ENCODE assay signal across 36 cellular contexts in the genomic region with DNA sequence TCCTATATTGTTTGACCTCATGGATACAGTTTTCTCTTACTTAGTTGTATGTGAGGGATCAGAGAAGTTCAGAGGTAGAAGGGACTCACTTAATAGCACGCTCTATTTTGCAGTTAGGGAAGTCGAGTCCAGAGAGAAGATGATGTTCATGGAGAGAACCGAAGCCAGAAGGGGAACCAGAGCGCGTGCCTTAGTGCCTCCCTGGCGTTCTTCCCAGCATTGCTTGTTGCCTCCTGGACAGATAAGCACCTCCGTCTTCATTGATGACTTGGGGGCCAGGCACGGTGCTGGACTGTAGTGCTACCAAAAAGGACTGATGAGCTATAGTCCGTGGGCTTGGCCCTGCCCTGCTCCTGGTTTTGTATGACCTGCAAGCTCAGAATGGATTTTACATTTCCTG.
"Had no signal": no experiment of that assay in that cellular context is flagged by ENCODE, and none has a peak within 500 bp of the region (broad histone marks: within the 10 kb centered on the region; RNA-seq: fewer than 3 reads in every experiment).

No MANE protein-coding gene starts in this region.

- H3K27ac Mint-ChIP-seq: activated CD4-positive, alpha-beta memory T cell treated with anti-CD3 and anti-CD28 coated beads, Interleukin-2, amount 10 ng/mL, durations not matched to agents 7 days and 5 days; activated CD4-positive, alpha-beta T cell treated with anti-CD3 and anti-CD28 coated beads for 36 hours; activated CD8-positive, alpha-beta memory T cell treated with anti-CD3 and anti-CD28 coated beads, Interleukin-2, amount 10 ng/mL, durations not matched to agents 7 days and 5 days; activated T-cell treated with anti-CD3 and anti-CD28 coated beads, Interleukin-2, amount 50 U/mL, for 72 hours; activated T-helper 17 cell treated with anti-CD3 and anti-CD28 coated beads, Interleukin-2, amount 50 U/mL, for 72 hours had no signal

- H3K4me1 Mint-ChIP-seq: activated CD4-positive, alpha-beta memory T cell treated with anti-CD3 and anti-CD28 coated beads, Interleukin-2, amount 10 ng/mL, durations not matched to agents 7 days and 5 days; activated CD4-positive, alpha-beta T cell treated with anti-CD3 and anti-CD28 coated beads for 36 hours; activated CD8-positive, alpha-beta memory T cell treated with anti-CD3 and anti-CD28 coated beads, Interleukin-2, amount 10 ng/mL, durations not matched to agents 7 days and 5 days; activated T-helper 17 cell treated with anti-CD3 and anti-CD28 coated beads, Interleukin-2, amount 50 U/mL, for 72 hours had no signal

- H3K36me3 ChIP-seq: breast epithelium, MG63 had no signal

- H3K4me3 Mint-ChIP-seq: activated CD4-positive, alpha-beta memory T cell treated with anti-CD3 and anti-CD28 coated beads, Interleukin-2, amount 10 ng/mL, durations not matched to agents 7 days and 5 days; activated CD4-positive, alpha-beta T cell treated with anti-CD3 and anti-CD28 coated beads for 36 hours; activated CD8-positive, alpha-beta memory T cell treated with anti-CD3 and anti-CD28 coated beads, Interleukin-2, amount 10 ng/mL, durations not matched to agents 7 days and 5 days; activated naive CD8-positive, alpha-beta T cell treated with anti-CD3 and anti-CD28 coated beads for 36 hours; activated T-cell treated with anti-CD3 and anti-CD28 coated beads, Interleukin-2, amount 50 U/mL, for 72 hours; activated T-helper 17 cell treated with anti-CD3 and anti-CD28 coated beads, Interleukin-2, amount 50 U/mL, for 72 hours had no signal

- H3K4me2 ChIP-seq: PC-9 had no signal

- H2AFZ ChIP-seq: PC-9 had no signal

- H3K9me3 Mint-ChIP-seq: activated CD4-positive, alpha-beta memory T cell treated with anti-CD3 and anti-CD28 coated beads, Interleukin-2, amount 10 ng/mL, durations not matched to agents 7 days and 5 days; activated T-cell treated with anti-CD3 and anti-CD28 coated beads, Interleukin-2, amount 50 U/mL, for 72 hours; activated T-helper 17 cell treated with anti-CD3 and anti-CD28 coated beads, Interleukin-2, amount 50 U/mL, for 72 hours had no signal

- ATAC-seq: activated CD4-positive, alpha-beta T cell treated with anti-CD3 and anti-CD28 coated beads for 36 hours; activated CD4-positive, CD25-positive, alpha-beta regulatory T cell treated with anti-CD3 and anti-CD28 coated beads, Interleukin-2, amount 50 U/mL, for 24 hours; activated CD8-positive, alpha-beta memory T cell treated with anti-CD3 and anti-CD28 coated beads, Interleukin-2, amount 10 ng/mL, durations not matched to agents 7 days and 5 days; activated T-cell treated with anti-CD3 and anti-CD28 coated beads, Interleukin-2, amount 50 U/mL, for 72 hours; activated T-helper 17 cell treated with anti-CD3 and anti-CD28 coated beads, Interleukin-2, amount 50 U/mL, for 72 hours; body of pancreas; Right ventricle myocardium inferior; SK-N-SH treated with all-trans-retinoic acid at 6 μM for 48 hours had no signal

- H3K27me3 ChIP-seq: ascending aorta, body of pancreas, breast epithelium, MG63 had no signal

- H3K9me3 ChIP-seq: ascending aorta, body of pancreas, breast epithelium, MG63 had no signal

- H3K27me3 Mint-ChIP-seq: activated CD4-positive, alpha-beta memory T cell treated with anti-CD3 and anti-CD28 coated beads, Interleukin-2, amount 10 ng/mL, durations not matched to agents 7 days and 5 days; activated CD4-positive, alpha-beta T cell treated with anti-CD3 and anti-CD28 coated beads for 36 hours; activated CD8-positive, alpha-beta memory T cell treated with anti-CD3 and anti-CD28 coated beads, Interleukin-2, amount 10 ng/mL, durations not matched to agents 7 days and 5 days; activated naive CD8-positive, alpha-beta T cell treated with anti-CD3 and anti-CD28 coated beads for 36 hours; activated T-helper 17 cell treated with anti-CD3 and anti-CD28 coated beads, Interleukin-2, amount 50 U/mL, for 72 hours had no signal

- H3K4me3 ChIP-seq: ascending aorta, body of pancreas, breast epithelium, MG63, PC-9 had no signal

- FAIRE-seq: RCC 7860, TTC549 had no signal

- H3K27ac ChIP-seq: ascending aorta, body of pancreas, breast epithelium, PC-9, RWPE1 had no signal

- DNase-seq: activated CD4-positive, alpha-beta memory T cell treated with anti-CD3 and anti-CD28 coated beads, Interleukin-2, amount 10 ng/mL, durations not matched to agents 7 days and 5 days; activated CD4-positive, alpha-beta T cell treated with anti-CD3 and anti-CD28 coated beads for 36 hours; activated CD4-positive, alpha-beta T cell treated with anti-CD3 and anti-CD28 coated beads, Interleukin-2, amount 50 U/mL, for 1 hour; activated CD8-positive, alpha-beta memory T cell treated with anti-CD3 and anti-CD28 coated beads for 24 hours; activated CD8-positive, alpha-beta memory T cell treated with anti-CD3 and anti-CD28 coated beads, Interleukin-2, amount 10 ng/mL, durations not matched to agents 7 days and 5 days; activated CD8-positive, alpha-beta memory T cell treated with anti-CD3 and anti-CD28 coated beads, Interleukin-2, amount 50 U/mL, for 48 hours; activated effector memory CD4-positive, alpha-beta T cell treated with anti-CD3 and anti-CD28 coated beads, Interleukin-2, amount 50 U/mL, for 16 hours; activated naive CD4-positive, alpha-beta T cell; activated naive CD4-positive, alpha-beta T cell treated with anti-CD3 and anti-CD28 coated beads, Interleukin-2, amount 50 U/mL, for 16 hours; activated naive CD8-positive, alpha-beta T cell treated with anti-CD3 and anti-CD28 coated beads for 36 hours; activated T-cell treated with anti-CD3 and anti-CD28 coated beads, Interleukin-2, amount 50 U/mL, for 72 hours; amniotic stem cell; body of pancreas; Kasumi-1; KG1; MG63; NCI-H1048; NCI-H1105 treated with DMSO at 0.1 percent for 48 hours; NCI-H1436; NCI-H1694; NCI-H2029; NCI-H345; NCI-H524 treated with DMSO at 0.1 percent for 48 hours; NK-92 treated with Interleukin-12 subunit alpha and Interleukin-12 subunit beta, amount 100 ng/mL, for 24 hours; PC-9; SIG-M5; T-helper 1 cell had no signal

- H3K4me1 ChIP-seq: body of pancreas, breast epithelium had no signal
